7 cellular contexts compared by ENCODE assay signal in the genomic region with DNA sequence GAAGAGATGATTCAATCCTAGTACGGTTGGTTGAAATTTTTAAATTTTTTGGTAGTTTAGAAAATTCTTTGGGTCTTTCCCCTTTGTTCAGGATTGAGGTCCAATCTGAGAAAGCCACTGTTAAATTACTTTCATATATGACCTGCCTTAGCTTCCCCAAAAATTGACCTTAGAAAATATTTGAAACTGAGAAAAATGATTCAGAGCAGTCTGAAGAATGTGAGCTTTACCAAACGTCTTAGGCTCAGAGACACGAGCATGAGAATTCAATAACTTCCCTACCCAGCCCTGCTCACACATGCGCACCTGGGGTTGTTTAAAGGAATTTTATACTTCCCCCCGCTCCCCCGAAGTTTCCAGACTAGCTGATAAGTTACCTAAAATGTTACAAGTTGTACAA.
DNase-seq lines count a peak whose midpoint lies in the region; ATAC-seq and FAIRE-seq lines count a peak whose summit lies in the region.
"Not testable (repeated sequence)": the region's sequence is repeated elsewhere in the genome, so short reads cannot be mapped to it uniquely, and the experiment has no call there.

No MANE protein-coding gene starts in this region.

- ATAC-seq in GM18907 (IDR thresholded peaks at IDR 0.05; ENCODE audit: unreplicated experiment) (peak; percentile 65), GM19397 (IDR thresholded peaks at IDR 0.05; ENCODE audit: unreplicated experiment) (peak; percentile 45), GM21529 (IDR thresholded peaks at IDR 0.05; ENCODE audit: unreplicated experiment) (peak; percentile 75), HG02610 (IDR thresholded peaks at IDR 0.05; ENCODE audit: unreplicated experiment) (peak; percentile 61), HG02885 (IDR thresholded peaks at IDR 0.05; ENCODE audit: poor library complexity, unreplicated experiment) (peak; percentile 56), HG03378 (IDR thresholded peaks at IDR 0.05; ENCODE audit: unreplicated experiment) (peak; percentile 47)

- peak; percentile 78 for FAIRE-seq in GM18507 (lab: Jason Lieb, UNC)

- DNase-seq in GM18507 (ENCODE audit: extremely low spot score, insufficient read length, low read depth), result not testable (repeated sequence)
